ENCODE assay signal across 8 cellular contexts in genomic region chr2:176126929-176127768, GRCh38. TPM values are rescaled to one million over a fixed set of nuclear protein-coding genes. Genes with fewer than 3 reads are reported as not detected.
DNase-seq lines count a peak whose midpoint lies in the region; ATAC-seq and TF ChIP-seq lines count a peak whose summit lies in the region.

No MANE protein-coding gene starts in this region.

- H3K79me1 ChIP-seq in mesendoderm (ENCODE audit: low read length) = no peaks in the 10 kb centered on the region

- POLR2A ChIA-PET in AG04450 (lab: Yijun Ruan, JAX) (interaction anchor here (0.7 to 0.8 kb wide), 2 partner anchors 511 to 1022 kb away, joined by 5 read pairs; no protein-coding TSS in a partner anchor), PC-3 (lab: Charles Lee; ENCODE audit: unreplicated experiment) (no interaction called here)

- no peaks in the 10 kb centered on the region for H3F3A ChIP-seq in PC-3 (ENCODE audit: low read length, unreplicated experiment)

- 0 out of 2 replicates have a peak, but pooled peaks have one; percentile 14 for ATAC-seq in PC-3

- no peak overlapping the region for H4K8ac ChIP-seq in mesendoderm (ENCODE audit: low read depth, low read length)

- TF ChIP-seq CTCF in AG04450 (IDR thresholded peaks at IDR 0.05; ENCODE audit: low read depth, low read length) = peak; percentile 83
- TF ChIP-seq CTCF in PC-3 (conservative IDR thresholded peaks at IDR 0.05; ENCODE audit: low read depth, low read length) = peak; percentile 93

- H2BK15ac ChIP-seq in mesendoderm (replicated peaks; ENCODE audit: low read depth) = no peak overlapping the region

- H3K79me2 ChIP-seq in PC-3 (ENCODE audit: low read length) (no peaks in the 10 kb centered on the region), mesendoderm (ENCODE audit: control insufficient read depth, insufficient read depth, low read length) (no peaks in the 10 kb centered on the region)

- H3K9ac ChIP-seq in PC-3 (ENCODE audit: low read length) = no peak overlapping the region
- H3K9ac ChIP-seq in mesendoderm (ENCODE audit: low read length) = no peak overlapping the region

- BruUV-seq in PC-3 (replicated peaks; lab: Mats Ljungman, UMichigan) = no TSS peak

- CTCF ChIA-PET in AG04450 (lab: Charles Lee) (interaction anchor here (0.6 to 6.3 kb wide), 57 partner anchors 11 to 1036 kb away, joined by 3 to 184 read pairs (median 4); partner anchors contain the start of genes HOXD10 and MTX2), PC-3 (lab: Charles Lee) (interaction anchor here (0.6 to 2.4 kb wide), 12 partner anchors 190 to 1030 kb away, joined by 3 to 26 read pairs (median 6); no protein-coding TSS in a partner anchor)

- H3K9me2 ChIP-seq in PC-3 (replicated peaks; ENCODE audit: low read length) = no peaks in the 10 kb centered on the region

- H3K56ac ChIP-seq in mesendoderm (ENCODE audit: low read length) = no peak overlapping the region

- intact Hi-C loops in PC-3 (cut with micrococcal nuclease) = loop anchor here (1.0 to 2.0 kb wide), 4 partner anchors 512 to 1020 kb away; no protein-coding TSS in a partner anchor
- intact Hi-C loops in posterior cingulate gyrus (cut with DNase I) = loop anchor here (2.0 to 5.0 kb wide), 4 partner anchors 510 to 1020 kb away; no protein-coding TSS in a partner anchor

- H2AFZ ChIP-seq in PC-3 (ENCODE audit: low read length) = peak overlapping the region; percentile 71

- H2BK120ac ChIP-seq in mesendoderm (ENCODE audit: low read depth, low read length) = no peak overlapping the region

- no peak overlapping the region for H3K27ac ChIP-seq in AG04450 (ENCODE audit: low read depth, low read length)
- no peak overlapping the region for H3K27ac ChIP-seq in PC-3 (ENCODE audit: low read length)
- H3K27ac ChIP-seq in mesendoderm (ENCODE audit: low read depth, low read length) = no peak overlapping the region

- peaks cover 10% of the 10 kb centered on the region for H3K4me1 ChIP-seq in PC-3 (ENCODE audit: insufficient read depth, low read length)
- H3K4me1 ChIP-seq in mesendoderm (ENCODE audit: control insufficient read depth, low read depth, low read length) = no peaks in the 10 kb centered on the region

- no peaks in the 10 kb centered on the region for H4K20me1 ChIP-seq in PC-3 (ENCODE audit: low read length)

- peaks cover 84% of the 10 kb centered on the region for H3K27me3 ChIP-seq in AG04450 (ENCODE audit: control insufficient read depth, insufficient read depth, low read length)
- peaks cover 100% of the 10 kb centered on the region for H3K27me3 ChIP-seq in H7 (ENCODE audit: control insufficient read depth, insufficient read depth, low read length)
- H3K27me3 ChIP-seq in PC-3 (ENCODE audit: low read length) = no peaks in the 10 kb centered on the region
- H3K27me3 ChIP-seq in mesendoderm (ENCODE audit: insufficient read depth, low read length, poor library complexity) = peaks cover 81% of the 10 kb centered on the region

- no peak overlapping the region for H2BK5ac ChIP-seq in mesendoderm (ENCODE audit: low read length)

- H3K18ac ChIP-seq in mesendoderm (ENCODE audit: low read length) = no peak overlapping the region

- H3K4me3 ChIP-seq in AG04450 (ENCODE audit: low read depth, low read length) (no peak overlapping the region), H7 (ENCODE audit: insufficient read depth, low read depth, low read length) (no peak overlapping the region), PC-3 (ENCODE audit: low read length) (peak overlapping the region; percentile 62), mesendoderm (ENCODE audit: low read length) (no peak overlapping the region)

- WGBS in mesendoderm (ENCODE audit: extremely low coverage, insufficient coverage, low lambda C conversion rate) = no CpG with 5 or more reads among the region's 13 CpGs

- H3K36me3 ChIP-seq in H7 (replicated peaks; ENCODE audit: control insufficient read depth, insufficient read depth, low read length) (no peaks in the 10 kb centered on the region), PC-3 (ENCODE audit: low read depth, low read length) (no peaks in the 10 kb centered on the region; the same call in 1 of the 2 replicates), mesendoderm (ENCODE audit: control insufficient read depth, insufficient read depth, low read length) (no peaks in the 10 kb centered on the region)

- no peak overlapping the region for H2AK5ac ChIP-seq in mesendoderm (ENCODE audit: low read length)

- H3K23ac ChIP-seq in mesendoderm (ENCODE audit: low read length) = no peak overlapping the region

- H3K4me2 ChIP-seq in PC-3 (ENCODE audit: low read length) = peak overlapping the region; percentile 84
- H3K4me2 ChIP-seq in mesendoderm (ENCODE audit: low read length) = no peak overlapping the region

- peak; percentile 29 for DNase-seq in AG04450 (ENCODE audit: low read depth, low spot score)
- DNase-seq in H7 = peak; percentile 70
- DNase-seq in PC-3 = peak; percentile 78
- peak; percentile 27 for DNase-seq in activated T-helper 1 cell treated with Interleukin-2 at 50 U/mL for 16 hours (ENCODE audit: low read depth)
- DNase-seq in fibroblast of the conjunctiva (ENCODE audit: low read depth) = peak; percentile 36
- DNase-seq in posterior cingulate gyrus = peak in 7 of 10 donors; percentile 55 to 92 (median 77)
- DNase-seq in mesendoderm = no peak
- no peak for DNase-seq in mesenteric fat pad (ENCODE audit: low spot score)

- no peak overlapping the region for H3K4ac ChIP-seq in mesendoderm (ENCODE audit: low read depth, low read length)

- H3K9me3 ChIP-seq in AG04450 (ENCODE audit: control insufficient read depth, insufficient read depth, low read length) (peaks cover 4% of the 10 kb centered on the region; the same call in 1 of the 2 replicates), PC-3 (ENCODE audit: low read length) (no peaks in the 10 kb centered on the region)

- no peak overlapping the region for H4K5ac ChIP-seq in mesendoderm (ENCODE audit: low read length)

RNA-seq across cellular contexts. Expression of gene HOXD8, which starts 2.4 kb away (rescaled TPM):
- polyA plus RNA-seq in AG04450 (2011; rRNA removed) = not detected in 2 replicates
- not detected in 2 replicates for polyA minus RNA-seq in AG04450 (2011; rRNA and poly(A)+ RNA removed)
- not detected in 2 replicates for total RNA-seq in H7 (2014; rRNA removed; shearing (Covaris generic))
- total RNA-seq in PC-3 (2014; rRNA removed) (1.9 and 2.9 TPM in 2 replicates), mesenteric fat pad (13.3 TPM)
- polyA plus RNA-seq in mesendoderm (2013, experiment 1 of 2) = not detected
- polyA plus RNA-seq in mesendoderm (2013, experiment 2 of 2) = not detected

RNA-seq across cellular contexts. Expression of gene HOXD9, which starts 4.6 kb away (rescaled TPM):
- polyA plus RNA-seq in AG04450 (2011; rRNA removed) = not detected in 2 replicates
- polyA minus RNA-seq in AG04450 (2011; rRNA and poly(A)+ RNA removed) = not detected in 2 replicates
- total RNA-seq in H7 (2014; rRNA removed; shearing (Covaris generic)) = 0.10 TPM in 1 of 2 replicates, not detected in the other
- total RNA-seq in PC-3 (2014; rRNA removed) = not detected in 2 replicates
- polyA plus RNA-seq in mesendoderm (2013, experiment 1 of 2) = not detected
- not detected for polyA plus RNA-seq in mesendoderm (2013, experiment 2 of 2)
- total RNA-seq in mesenteric fat pad = 6.1 TPM

RNA-seq across cellular contexts. Expression of gene HOXD10, which starts 10.6 kb away (rescaled TPM):
- polyA plus RNA-seq in AG04450 (2011; rRNA removed) = not detected in 2 replicates
- not detected in 2 replicates for polyA minus RNA-seq in AG04450 (2011; rRNA and poly(A)+ RNA removed)
- total RNA-seq in H7 (2014; rRNA removed; shearing (Covaris generic)) = 0.03 TPM in 1 of 2 replicates, not detected in the other
- total RNA-seq in PC-3 (2014; rRNA removed) (not detected in 2 replicates), mesenteric fat pad (1.7 TPM)
- not detected for polyA plus RNA-seq in mesendoderm (2013, experiment 1 of 2)
- polyA plus RNA-seq in mesendoderm (2013, experiment 2 of 2) = not detected

RNA-seq across cellular contexts. Expression of gene HOXD11, which starts 20.1 kb away (rescaled TPM):
- polyA plus RNA-seq in AG04450 (2011; rRNA removed) = not detected in 2 replicates
- polyA minus RNA-seq in AG04450 (2011; rRNA and poly(A)+ RNA removed) = not detected in 2 replicates
- 0.22 TPM in 1 of 2 replicates, not detected in the other for total RNA-seq in H7 (2014; rRNA removed; shearing (Covaris generic))
- total RNA-seq in PC-3 (2014; rRNA removed) (not detected in 2 replicates), mesenteric fat pad (1.2 TPM)
- polyA plus RNA-seq in mesendoderm (2013, experiment 1 of 2) = 0.08 TPM
- 0.08 TPM for polyA plus RNA-seq in mesendoderm (2013, experiment 2 of 2)

RNA-seq across cellular contexts. Expression of gene HOXD4, which starts 24.2 kb away (rescaled TPM):
- not detected in 2 replicates for polyA plus RNA-seq in AG04450 (2011; rRNA removed)
- not detected in 2 replicates for polyA minus RNA-seq in AG04450 (2011; rRNA and poly(A)+ RNA removed)
- not detected in 2 replicates for total RNA-seq in H7 (2014; rRNA removed; shearing (Covaris generic))
- total RNA-seq in PC-3 (2014; rRNA removed) = 0.29 and 1.8 TPM in 2 replicates
- not detected for polyA plus RNA-seq in mesendoderm (2013, experiment 1 of 2)
- polyA plus RNA-seq in mesendoderm (2013, experiment 2 of 2) = not detected
- 4.1 TPM for total RNA-seq in mesenteric fat pad

Comparison
In these comparisons a context has a peak if more than half of its experiments do, and no peak if none do; other contexts are left out.
1. DNase-seq: peak in AG04450 (single experiment), H7 (single experiment), PC-3 (single experiment), activated T-helper 1 cell treated with Interleukin-2 at 50 U/mL for 16 hours (single experiment), fibroblast of the conjunctiva (single experiment) and posterior cingulate gyrus (7 of 10); none in mesendoderm (single experiment) and mesenteric fat pad (single experiment).